In genomic region chr12:92369061-92369460, GRCh38 we compare ENCODE assay signal across 28 cellular contexts.
"Had no signal": no experiment of that assay in that cellular context is flagged by ENCODE, and none has a peak within 500 bp of the region (broad histone marks: within the 10 kb centered on the region; RNA-seq: fewer than 3 reads in every experiment).

No MANE protein-coding gene starts in this region.

- H3K36me3 ChIP-seq: brain microvascular endothelial cell, gastroesophageal sphincter, pancreas, right atrium auricular region, stomach, thyroid gland, upper lobe of left lung, vagina had no signal

- H3K27me3 ChIP-seq: brain microvascular endothelial cell, gastroesophageal sphincter, pancreas, right atrium auricular region, stomach, thyroid gland, upper lobe of left lung, vagina had no signal

- H3K9me3 ChIP-seq: gastroesophageal sphincter, pancreas, psoas muscle, right atrium auricular region, stomach, thyroid gland, upper lobe of left lung, vagina had no signal

- DNase-seq: activated CD4-positive, alpha-beta memory T cell treated with anti-CD3 and anti-CD28 coated beads, Interleukin-2, amount 10 ng/mL, durations not matched to agents 7 days and 5 days; activated CD4-positive, alpha-beta T cell treated with anti-CD3 and anti-CD28 coated beads for 4 hours; activated CD4-positive, CD25-positive, alpha-beta regulatory T cell; activated CD8-positive, alpha-beta memory T cell treated with anti-CD3 and anti-CD28 coated beads, Interleukin-2, amount 50 U/mL, for 48 hours; activated gamma-delta T cell; activated naive CD4-positive, alpha-beta T cell treated with anti-CD3 and anti-CD28 coated beads, Interleukin-2, amount 50 U/mL, for 16 hours; activated T-cell treated with anti-CD3 and anti-CD28 coated beads, Interleukin-2, amount 50 U/mL, for 24 hours; amniotic stem cell; brain microvascular endothelial cell; dermis blood vessel endothelial cell; effector CD4-positive, alpha-beta T cell; erythroblast; hippocampal formation; kidney; left colon; midbrain; naive thymus-derived CD4-positive, alpha-beta T cell; pancreas; psoas muscle; stimulated activated CD4-positive, alpha-beta T cell treated with anti-CD3 and anti-CD28 coated beads, Interleukin-15, amount 100 ng/mL, for 24 hours; stimulated activated CD4-positive, alpha-beta T cell treated with anti-CD3 and anti-CD28 coated beads, Interleukin-2, amount 100 ng/mL, for 24 hours; stimulated activated naive B cell treated with anti-CD40 and anti-IgM and Interleukin-4, amounts not matched to agents 10 μg/mL and 1 μg/mL and 100 μg/mL, for 72 hours; stomach; thyroid gland; upper lobe of left lung had no signal

- H3K27ac ChIP-seq: brain microvascular endothelial cell, gastroesophageal sphincter, pancreas, psoas muscle, right atrium auricular region, stomach, thyroid gland, upper lobe of left lung, vagina had no signal

- H3K4me1 ChIP-seq: gastroesophageal sphincter, psoas muscle, thyroid gland, upper lobe of left lung had no signal

- ATAC-seq: left colon; naive thymus-derived CD4-positive, alpha-beta T cell; pancreas; stimulated activated naive B cell treated with anti-CD40 and anti-IgM and Interleukin-4, amounts not matched to agents 10 μg/mL and 1 μg/mL and 100 μg/mL, for 72 hours had no signal

- H3K4me3 ChIP-seq: gastroesophageal sphincter, pancreas, psoas muscle, right atrium auricular region, stomach, thyroid gland, upper lobe of left lung, vagina had no signal
